In genomic region chr1:79657916-79658662, GRCh38 we compare ENCODE assay signal across 1 cellular context.
TF ChIP-seq lines count a peak whose summit lies in the region.

No MANE protein-coding gene starts in this region.

TF ChIP-seq in SK-N-SH, 30 proteins besides CTCF, POLR2A, EP300 and RAD21 (continued from another document):
- TF ChIP-seq ZBTB33 (IDR thresholded peaks at IDR 0.05; ENCODE audit: borderline replicate concordance, low read depth), result no peak
- no peak for TF ChIP-seq MEF2A (IDR thresholded peaks at IDR 0.05; ENCODE audit: borderline replicate concordance, low read depth)
- no peak for TF ChIP-seq SMC3 (IDR thresholded peaks at IDR 0.05; ENCODE audit: low read depth, low read length)
